1 cellular context compared by ENCODE assay signal in the genomic region with DNA sequence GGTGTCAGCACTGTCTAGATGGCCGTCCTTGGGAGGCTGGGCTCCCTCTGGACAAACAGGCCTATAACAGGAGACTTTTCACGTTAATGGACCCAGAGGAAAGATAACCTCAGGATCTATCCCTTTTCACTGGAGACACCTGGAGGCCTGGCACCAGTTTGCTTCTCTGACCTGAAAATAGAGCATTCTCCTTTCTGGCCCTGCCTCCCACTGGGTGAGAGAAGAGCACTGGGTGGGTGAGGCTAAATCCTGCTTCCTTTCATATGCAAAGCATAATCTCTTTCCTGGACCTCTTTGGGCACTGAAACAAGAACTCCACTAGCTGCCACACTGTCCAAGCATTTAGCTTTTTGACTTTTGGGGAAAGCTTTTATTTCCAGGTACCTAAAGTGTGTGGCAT.
TF ChIP-seq lines count a peak whose summit lies in the region.

No MANE protein-coding gene starts in this region.

TF ChIP-seq in HepG2, 621 proteins besides CTCF, POLR2A, EP300 and RAD21 (continued from another document):
- TF ChIP-seq, protein P1, sequence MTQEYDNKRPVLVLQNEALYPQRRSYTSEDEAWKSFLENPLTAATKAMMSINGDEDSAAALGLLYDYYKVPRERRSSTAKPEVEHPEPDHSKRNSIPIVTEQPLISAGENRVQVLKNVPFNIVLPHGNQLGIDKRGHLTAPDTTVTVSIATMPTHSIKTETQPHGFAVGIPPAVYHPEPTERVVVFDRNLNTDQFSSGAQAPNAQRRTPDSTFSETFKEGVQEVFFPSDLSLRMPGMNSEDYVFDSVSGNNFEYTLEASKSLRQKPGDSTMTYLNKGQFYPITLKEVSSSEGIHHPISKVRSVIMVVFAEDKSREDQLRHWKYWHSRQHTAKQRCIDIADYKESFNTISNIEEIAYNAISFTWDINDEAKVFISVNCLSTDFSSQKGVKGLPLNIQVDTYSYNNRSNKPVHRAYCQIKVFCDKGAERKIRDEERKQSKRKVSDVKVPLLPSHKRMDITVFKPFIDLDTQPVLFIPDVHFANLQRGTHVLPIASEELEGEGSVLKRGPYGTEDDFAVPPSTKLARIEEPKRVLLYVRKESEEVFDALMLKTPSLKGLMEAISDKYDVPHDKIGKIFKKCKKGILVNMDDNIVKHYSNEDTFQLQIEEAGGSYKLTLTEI (CRISPR knock-in tag; conservative IDR thresholded peaks at IDR 0.05): no peak
- TF ChIP-seq FOXP1 (IDR thresholded peaks at IDR 0.05): no peak
- no peak for TF ChIP-seq FOXP1 (CRISPR knock-in tag; IDR thresholded peaks at IDR 0.05)
- TF ChIP-seq NFIB (CRISPR knock-in tag; IDR thresholded peaks at IDR 0.05; ENCODE audit: borderline replicate concordance): no peak
- TF ChIP-seq ZNF205 (CRISPR knock-in tag; IDR thresholded peaks at IDR 0.05): no peak
- TF ChIP-seq ZNF570 (CRISPR knock-in tag; IDR thresholded peaks at IDR 0.05; ENCODE audit: borderline replicate concordance): no peak
- TF ChIP-seq, protein P2, sequence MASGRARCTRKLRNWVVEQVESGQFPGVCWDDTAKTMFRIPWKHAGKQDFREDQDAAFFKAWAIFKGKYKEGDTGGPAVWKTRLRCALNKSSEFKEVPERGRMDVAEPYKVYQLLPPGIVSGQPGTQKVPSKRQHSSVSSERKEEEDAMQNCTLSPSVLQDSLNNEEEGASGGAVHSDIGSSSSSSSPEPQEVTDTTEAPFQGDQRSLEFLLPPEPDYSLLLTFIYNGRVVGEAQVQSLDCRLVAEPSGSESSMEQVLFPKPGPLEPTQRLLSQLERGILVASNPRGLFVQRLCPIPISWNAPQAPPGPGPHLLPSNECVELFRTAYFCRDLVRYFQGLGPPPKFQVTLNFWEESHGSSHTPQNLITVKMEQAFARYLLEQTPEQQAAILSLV (CRISPR knock-in tag; IDR thresholded peaks at IDR 0.05; ENCODE audit: borderline replicate concordance): no peak
- TF ChIP-seq ZNF446 (CRISPR knock-in tag; IDR thresholded peaks at IDR 0.05): no peak
- no peak for TF ChIP-seq ZMYM3 (CRISPR knock-in tag; IDR thresholded peaks at IDR 0.05)
- no peak for TF ChIP-seq CHD2 (IDR thresholded peaks at IDR 0.05; ENCODE audit: low read depth, low read length)
- no peak for TF ChIP-seq PLRG1 (conservative IDR thresholded peaks at IDR 0.05)
- no peak for TF ChIP-seq FIP1L1 (IDR thresholded peaks at IDR 0.05; ENCODE audit: borderline replicate concordance, insufficient read depth, low read depth, low read length)
